ENCODE assay signal across 18 cellular contexts in the genomic region with DNA sequence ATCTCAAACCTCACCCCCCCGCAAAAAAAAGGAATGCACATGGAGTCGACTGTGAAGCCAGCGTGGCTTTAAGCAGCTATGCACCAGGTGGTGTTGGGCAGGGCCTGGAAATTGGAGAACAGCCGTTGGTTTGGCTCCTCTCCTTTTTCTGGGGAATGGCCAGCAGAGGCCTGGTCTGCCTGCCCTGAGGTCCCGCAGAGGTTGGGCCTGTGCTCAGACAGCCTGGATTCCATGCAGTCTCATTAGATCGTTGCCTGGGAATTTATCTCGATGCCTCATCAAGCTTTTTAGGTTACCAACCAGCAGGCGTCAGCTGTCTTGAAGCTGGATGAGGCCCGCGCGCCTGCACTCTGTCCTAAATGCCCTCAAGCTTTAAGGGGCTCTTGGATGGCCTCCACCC. TPM values are rescaled to one million over a fixed set of nuclear protein-coding genes. Genes with fewer than 3 reads are reported as not detected.
A peak's percentile ranks its signal among the peaks of the same experiment; 100 is the strongest.
DNase-seq lines count a peak whose midpoint lies in the region; ATAC-seq, FAIRE-seq and TF ChIP-seq lines count a peak whose summit lies in the region.
"Had no signal": no experiment of that assay in that cellular context is flagged by ENCODE, and none has a peak within 500 bp of the region (broad histone marks: within the 10 kb centered on the region; RNA-seq: fewer than 3 reads in every experiment).

No MANE protein-coding gene starts in this region.

- H3K36me3 ChIP-seq in BJ (ENCODE audit: control insufficient read depth, insufficient read depth, low read length) (no peaks in the 10 kb centered on the region), endodermal cell (ENCODE audit: control insufficient read depth, insufficient read depth, low read length) (no peaks in the 10 kb centered on the region), pancreas (no peaks in the 10 kb centered on the region)
- H3K36me3 ChIP-seq: esophagus squamous epithelium had no signal

- H3K9me3 Mint-ChIP-seq in endodermal cell, result no peaks in the 10 kb centered on the region

- no peaks in the 10 kb centered on the region for H3K36me3 Mint-ChIP-seq in endodermal cell (ENCODE audit: low read depth)
- H3K36me3 Mint-ChIP-seq: brain had no signal

- H3K4me1 ChIP-seq in endodermal cell (ENCODE audit: control insufficient read depth, insufficient read depth, low read length), result no peaks in the 10 kb centered on the region
- H3K4me1 ChIP-seq in pancreas, result no peaks in the 10 kb centered on the region

- intact Hi-C loops in pancreas (cut with DNase I), result loop anchor here in 1 of 3 donors (5.0 kb wide), 1 partner anchor 58 kb away; a partner anchor contains a TSS

- H3K9ac ChIP-seq in endodermal cell (ENCODE audit: extremely low read depth, low read length, poor library complexity, severe bottlenecking), result no peak overlapping the region

- no peaks in the 10 kb centered on the region for H3K27me3 Mint-ChIP-seq in endodermal cell (ENCODE audit: insufficient read depth)
- H3K27me3 Mint-ChIP-seq: progenitor cell of endocrine pancreas had no signal

- TF ChIP-seq CTCF in BJ (IDR thresholded peaks at IDR 0.05; ENCODE audit: insufficient read depth, low read depth, low read length), result no peak; the same call in 1 of the 2 replicates
- no peak for TF ChIP-seq CTCF in endodermal cell (conservative IDR thresholded peaks at IDR 0.05)
- no peak for TF ChIP-seq CTCF in pancreas (IDR thresholded peaks at IDR 0.05)

- 89 to 90% methylated on average over 9 to 11 of the region's 11 CpGs for WGBS in endodermal cell (ENCODE audit: insufficient coverage in 1 of 2, insufficient read length in 1 of 2), 2 experiments
- 47% methylated on average over 11 of the region's 11 CpGs for WGBS in pancreas, 2 donors

- H3K27ac Mint-ChIP-seq in endodermal cell, result no peak overlapping the region
- H3K27ac Mint-ChIP-seq: progenitor cell of endocrine pancreas had no signal

- no peak overlapping the region for H3K4me3 Mint-ChIP-seq in endodermal cell
- H3K4me3 Mint-ChIP-seq: brain had no signal

- H3K27me3 ChIP-seq in BJ (ENCODE audit: control insufficient read depth, insufficient read depth, low read length) (no peaks in the 10 kb centered on the region), endodermal cell (ENCODE audit: control insufficient read depth, insufficient read depth, low read length, poor library complexity, severe bottlenecking) (no peaks in the 10 kb centered on the region), pancreas (no peaks in the 10 kb centered on the region)
- H3K27me3 ChIP-seq: esophagus squamous epithelium had no signal

- H3K4me1 Mint-ChIP-seq in endodermal cell, result no peaks in the 10 kb centered on the region

- H3K9me3 ChIP-seq in endodermal cell (ENCODE audit: control insufficient read depth, low read length) (no peaks in the 10 kb centered on the region), pancreas (no peaks in the 10 kb centered on the region)
- H3K9me3 ChIP-seq: esophagus squamous epithelium had no signal

- ATAC-seq in pancreas (peak; percentile 36 to 86 (median 56)), GM19452 (IDR thresholded peaks at IDR 0.05; ENCODE audit: unreplicated experiment) (no peak)
- ATAC-seq: activated CD4-positive, CD25-positive, alpha-beta regulatory T cell treated with anti-CD3 and anti-CD28 coated beads, Interleukin-2, amount 50 U/mL, for 24 hours; left lobe of liver had no signal

- DNase-seq in BJ (ENCODE audit: low read depth), result peak; percentile 41
- DNase-seq in RKO (ENCODE audit: low spot score), result peak; percentile 16
- peak; percentile 57 for DNase-seq in endodermal cell
- peak in 3 of 6 donors; percentile 59 to 74 (median 61) for DNase-seq in pancreas
- DNase-seq in GF-D8 (lab: John Stamatoyannopoulos, UW), result no peak
- DNase-seq in activated T-cell treated with anti-CD3 and anti-CD28 coated beads for 4 hours, result no peak
- no peak for DNase-seq in activated CD4-positive, alpha-beta T cell treated with anti-CD3 and anti-CD28 coated beads for 4 hours
- DNase-seq: activated naive CD4-positive, alpha-beta T cell; esophagus squamous epithelium; hypothalamus; NCI-H1930; NCI-H69 had no signal

- no peak for FAIRE-seq in pancreas (lab: Jason Lieb, UNC)

- no peak overlapping the region for H3K27ac ChIP-seq in endodermal cell (ENCODE audit: low read depth, low read length)
- no peak overlapping the region for H3K27ac ChIP-seq in pancreas
- H3K27ac ChIP-seq: esophagus squamous epithelium, PC-9 had no signal

- POLR2A ChIA-PET in BJ (lab: Charles Lee), result interaction anchor here (1.3 kb wide), 1 partner anchor 57 kb away, joined by 3 read pairs; no protein-coding TSS in a partner anchor

- CTCF ChIA-PET in BJ (lab: Yijun Ruan, JAX), result interaction anchor here (0.6 to 1.2 kb wide), 4 partner anchors 23 to 218 kb away, joined by 3 to 4 read pairs (median 3); a partner anchor contains a TSS

- H3K4me3 ChIP-seq in BJ (ENCODE audit: low read depth, low read length), result no peak overlapping the region
- H3K4me3 ChIP-seq in endodermal cell (ENCODE audit: low read length), result no peak overlapping the region
- no peak overlapping the region for H3K4me3 ChIP-seq in pancreas
- H3K4me3 ChIP-seq: esophagus squamous epithelium, PC-9 had no signal

RNA-seq across cellular contexts. Expression of a gene that starts 9.8 kb away (rescaled TPM):
- not detected in 2 replicates for polyA plus RNA-seq in BJ (2011; rRNA removed)
- not detected in 2 replicates for polyA minus RNA-seq in BJ (2011; rRNA and poly(A)+ RNA removed)
- total RNA-seq in endodermal cell, result not detected
- polyA plus RNA-seq in endodermal cell (2013, experiment 1 of 2), result not detected
- not detected for polyA plus RNA-seq in endodermal cell (2013, experiment 2 of 2)
- total RNA-seq in pancreas, result under 1 TPM in 5 of 6 donors, not detected in 1; 0.05 to 0.12 (median 0.08) TPM
- polyA plus RNA-seq in pancreas, result under 1 TPM; 0.04 to 0.05 TPM
- total RNA-seq: esophagus squamous epithelium, left lobe of liver, progenitor cell of endocrine pancreas had no signal

RNA-seq across cellular contexts. Expression of a gene that starts 57.1 kb away (rescaled TPM):
- polyA plus RNA-seq in BJ (2011; rRNA removed), result 306 and 363 TPM in 2 replicates
- 217 and 356 TPM in 2 replicates for polyA minus RNA-seq in BJ (2011; rRNA and poly(A)+ RNA removed)
- total RNA-seq in endodermal cell, result 10 to 100 TPM; 21.5 to 40.6 TPM
- 51.1 TPM for polyA plus RNA-seq in endodermal cell (2013, experiment 1 of 2)
- 39.7 TPM for polyA plus RNA-seq in endodermal cell (2013, experiment 2 of 2)
- 100 to 1,000 TPM; 165 to 298 (median 238) TPM for total RNA-seq in pancreas
- 100 to 1,000 TPM in 1 of 2 donors, 10 to 100 TPM in 1; 78.2 to 144 TPM for polyA plus RNA-seq in pancreas

Comparison
In these comparisons a context has a peak if more than half of its experiments do, and no peak if none do; other contexts are left out.
1. DNase-seq: peak in BJ (single experiment), RKO (single experiment) and endodermal cell (single experiment); none in GF-D8 (single experiment), activated T-cell treated with anti-CD3 and anti-CD28 coated beads for 4 hours (single experiment) and activated CD4-positive, alpha-beta T cell treated with anti-CD3 and anti-CD28 coated beads for 4 hours (0 of 2).